15 cellular contexts compared by ENCODE assay signal in the genomic region with DNA sequence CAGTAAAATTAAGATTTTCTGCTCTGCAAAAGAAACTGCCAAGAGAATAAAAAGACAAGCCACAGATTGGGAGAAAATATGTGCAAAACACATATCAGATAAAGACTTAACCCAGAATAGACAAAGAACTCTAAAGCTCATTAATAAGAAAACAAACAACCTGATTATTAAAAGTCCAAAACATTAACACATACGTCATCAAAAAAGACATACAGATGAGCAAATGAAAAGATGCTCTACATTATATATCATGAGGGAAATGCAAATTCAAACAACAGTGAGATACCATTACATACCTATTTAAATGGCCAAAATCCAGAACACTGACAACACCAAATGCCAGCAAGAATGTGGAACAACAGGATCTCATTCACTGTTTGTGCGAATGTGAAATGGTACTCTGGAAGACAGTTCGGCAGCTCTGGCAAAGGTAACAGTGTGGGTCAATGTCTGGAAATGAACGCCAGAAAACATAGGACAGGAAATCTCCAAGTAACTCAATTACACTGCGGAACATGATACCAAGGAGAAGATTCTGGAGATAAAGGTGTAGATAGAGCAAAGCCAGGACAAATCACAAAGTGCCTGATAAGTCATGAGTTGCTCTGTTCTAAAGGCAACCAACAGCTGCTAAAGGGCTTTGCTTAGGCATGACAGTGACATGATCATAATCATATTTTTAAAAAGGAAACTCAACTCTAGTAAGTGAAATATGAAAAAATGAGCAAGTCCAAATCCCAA.
DNase-seq lines count a peak whose midpoint lies in the region; ATAC-seq and TF ChIP-seq lines count a peak whose summit lies in the region.
"Had no signal": no experiment of that assay in that cellular context is flagged by ENCODE, and none has a peak within 500 bp of the region (broad histone marks: within the 10 kb centered on the region; RNA-seq: fewer than 3 reads in every experiment).

No MANE protein-coding gene starts in this region.

- H3K27me3 ChIP-seq in SK-N-SH (ENCODE audit: insufficient read depth) = no peaks in the 10 kb centered on the region
- no peaks in the 10 kb centered on the region for H3K27me3 ChIP-seq in mesendoderm (ENCODE audit: insufficient read depth, low read length, poor library complexity)
- no peaks in the 10 kb centered on the region for H3K27me3 ChIP-seq in prostate gland (replicated peaks; ENCODE audit: insufficient read depth)
- H3K27me3 ChIP-seq: BLaER1 had no signal

- no peaks in the 10 kb centered on the region for H3K9me2 ChIP-seq in SK-N-SH

- no peak overlapping the region for H2AK5ac ChIP-seq in mesendoderm (ENCODE audit: low read length)

- no peak overlapping the region for H2BK5ac ChIP-seq in mesendoderm (ENCODE audit: low read length)

- no peak overlapping the region for H4K5ac ChIP-seq in mesendoderm (ENCODE audit: low read length)

- DNase-seq in ELF-1 (ENCODE audit: low read depth, low spot score) = peak; percentile 27
- DNase-seq in SK-N-SH = peak; percentile 5
- peak; percentile 76 for DNase-seq in mesendoderm
- no peak for DNase-seq in prostate gland (ENCODE audit: low spot score)
- no peak for DNase-seq in DMS79 (lab: John Stamatoyannopoulos, UW)
- no peak for DNase-seq in NCI-H2171 treated with DMSO at 0.1 percent for 48 hours (lab: John Stamatoyannopoulos, UW)
- DNase-seq: 8988T; CD4-positive, alpha-beta memory T cell; DND-41; EL; GOT3; H7 had no signal

- no peaks in the 10 kb centered on the region for H4K20me1 ChIP-seq in SK-N-SH (ENCODE audit: insufficient read depth)
- H4K20me1 ChIP-seq: BLaER1 had no signal

- H3K4me1 ChIP-seq in SK-N-SH (ENCODE audit: control insufficient read depth in 1 of 2, insufficient read depth in 2 of 2, low read depth in 1 of 2, low read length in 1 of 2) = no peaks in the 10 kb centered on the region; a peak in 1 of 4 replicates
- peaks cover 1% of the 10 kb centered on the region for H3K4me1 ChIP-seq in mesendoderm (ENCODE audit: control insufficient read depth, low read depth, low read length)
- H3K4me1 ChIP-seq in prostate gland (replicated peaks) = no peaks in the 10 kb centered on the region

- H3K9ac ChIP-seq in SK-N-SH (no peak overlapping the region), mesendoderm (ENCODE audit: low read length) (no peak overlapping the region)
- H3K9ac ChIP-seq: BLaER1 had no signal

- TF ChIP-seq CTCF in SK-N-SH (IDR thresholded peaks at IDR 0.05) (no peak), prostate gland (IDR thresholded peaks at IDR 0.05) (no peak)

- H3K56ac ChIP-seq in mesendoderm (ENCODE audit: low read length) = no peak overlapping the region

- no peaks in the 10 kb centered on the region for H3K79me1 ChIP-seq in mesendoderm (ENCODE audit: low read length)

- H4K8ac ChIP-seq in mesendoderm (ENCODE audit: low read depth, low read length) = no peak overlapping the region

- ATAC-seq in GM18505 (IDR thresholded peaks at IDR 0.05; ENCODE audit: unreplicated experiment) = no peak
- ATAC-seq: HCT116 had no signal

- H3K79me2 ChIP-seq in SK-N-SH (ENCODE audit: insufficient read depth) = no peaks in the 10 kb centered on the region
- H3K79me2 ChIP-seq in mesendoderm (ENCODE audit: control insufficient read depth, insufficient read depth, low read length) = no peaks in the 10 kb centered on the region

- H3K4me3 ChIP-seq in SK-N-SH (ENCODE audit: low read depth in 2 of 2, low read length in 1 of 2) (no peak overlapping the region), mesendoderm (ENCODE audit: low read length) (no peak overlapping the region), prostate gland (no peak overlapping the region)
- H3K4me3 ChIP-seq: BLaER1 had no signal

- H2BK15ac ChIP-seq in mesendoderm (replicated peaks; ENCODE audit: low read depth) = no peak overlapping the region

- no peaks in the 10 kb centered on the region for H3F3A ChIP-seq in SK-N-SH (replicated peaks; ENCODE audit: insufficient read depth)

- H3K27ac ChIP-seq in SK-N-SH (ENCODE audit: low read depth in 2 of 2, low read length in 1 of 2) (no peak overlapping the region), mesendoderm (ENCODE audit: low read depth, low read length) (no peak overlapping the region), prostate gland (peak overlapping the region; percentile 22 to 33)
- H3K27ac ChIP-seq: BLaER1 had no signal

- H3K4me2 ChIP-seq in SK-N-SH = no peak overlapping the region
- no peak overlapping the region for H3K4me2 ChIP-seq in mesendoderm (ENCODE audit: low read length)
- H3K4me2 ChIP-seq: BLaER1 had no signal

- no peak overlapping the region for H2AFZ ChIP-seq in SK-N-SH (ENCODE audit: low read depth)

- no peak for TF ChIP-seq EP300 in SK-N-SH (IDR thresholded peaks at IDR 0.05; ENCODE audit: borderline replicate concordance in 1 of 2, low read depth in 1 of 2, low read length in 1 of 2)

- intact Hi-C loops in prostate gland (cut with DNase I) = no loop called here

- H3K4ac ChIP-seq in mesendoderm (ENCODE audit: low read depth, low read length) = no peak overlapping the region

- H3K36me3 ChIP-seq in SK-N-SH (replicated peaks in 1 of 2; ENCODE audit: control insufficient read depth in 1 of 2, insufficient read depth in 2 of 2, low read length in 1 of 2) = no peaks in the 10 kb centered on the region
- H3K36me3 ChIP-seq in mesendoderm (ENCODE audit: control insufficient read depth, insufficient read depth, low read length) = no peaks in the 10 kb centered on the region
- H3K36me3 ChIP-seq in prostate gland = no peaks in the 10 kb centered on the region
- H3K36me3 ChIP-seq: BLaER1 had no signal

- POLR2A ChIA-PET in SK-N-SH (lab: Yijun Ruan, JAX) = no interaction called here

- H3K18ac ChIP-seq in mesendoderm (ENCODE audit: low read length) = no peak overlapping the region

- no peak overlapping the region for H3K23ac ChIP-seq in mesendoderm (ENCODE audit: low read length)

- TF ChIP-seq POLR2A in prostate gland (IDR thresholded peaks at IDR 0.05) = no peak
- TF ChIP-seq POLR2A in GM18505 (IDR thresholded peaks at IDR 0.05; ENCODE audit: borderline replicate concordance, extremely low read depth, insufficient read depth, insufficient read length) = no peak

- H2BK120ac ChIP-seq in mesendoderm (ENCODE audit: low read depth, low read length) = no peak overlapping the region

- 25% methylated on average over 5 of the region's 5 CpGs for WGBS in SK-N-SH (ENCODE audit: low lambda C conversion rate)
- no CpG with 5 or more reads among the region's 5 CpGs for WGBS in mesendoderm (ENCODE audit: extremely low coverage, insufficient coverage, low lambda C conversion rate)
- 67% methylated on average over 5 of the region's 5 CpGs for whole genome bisulfite sequencing in prostate gland

- H3K9me3 ChIP-seq in SK-N-SH (peaks cover 7% of the 10 kb centered on the region; the same call in 1 of the 2 replicates), prostate gland (no peaks in the 10 kb centered on the region)
- H3K9me3 ChIP-seq: BLaER1 had no signal

- CTCF ChIA-PET in SK-N-SH (lab: Yijun Ruan, JAX) = interaction anchor here (1.1 kb wide), 1 partner anchor 165 kb away, joined by 4 read pairs; no protein-coding TSS in a partner anchor

- TF ChIP-seq RAD21 in SK-N-SH (IDR thresholded peaks at IDR 0.05; ENCODE audit: low read length) = no peak

TF ChIP-seq in SK-N-SH, 30 proteins besides CTCF, POLR2A, EP300 and RAD21:
- TF ChIP-seq GATA2 (CRISPR knock-in tag; IDR thresholded peaks at IDR 0.05) (peak; percentile 32; the same call in 1 of the 2 replicates), FOSL2 (IDR thresholded peaks at IDR 0.05; ENCODE audit: borderline replicate concordance, low read depth) (no peak), TCF12 (IDR thresholded peaks at IDR 0.05) (0 out of 2 replicates have a peak, but pooled peaks have one; percentile 19)

Comparison
In these comparisons a context has a peak if more than half of its experiments do, and no peak if none do; other contexts are left out.
1. DNase-seq: peak in ELF-1 (single experiment), SK-N-SH (single experiment) and mesendoderm (single experiment); none in prostate gland (single experiment), DMS79 (single experiment) and NCI-H2171 treated with DMSO at 0.1 percent for 48 hours (single experiment).
2. H3K27ac ChIP-seq: peak in prostate gland (2 of 2); none in SK-N-SH (0 of 2) and mesendoderm (single experiment).